ENCODE assay signal across 5 cellular contexts in the genomic region with DNA sequence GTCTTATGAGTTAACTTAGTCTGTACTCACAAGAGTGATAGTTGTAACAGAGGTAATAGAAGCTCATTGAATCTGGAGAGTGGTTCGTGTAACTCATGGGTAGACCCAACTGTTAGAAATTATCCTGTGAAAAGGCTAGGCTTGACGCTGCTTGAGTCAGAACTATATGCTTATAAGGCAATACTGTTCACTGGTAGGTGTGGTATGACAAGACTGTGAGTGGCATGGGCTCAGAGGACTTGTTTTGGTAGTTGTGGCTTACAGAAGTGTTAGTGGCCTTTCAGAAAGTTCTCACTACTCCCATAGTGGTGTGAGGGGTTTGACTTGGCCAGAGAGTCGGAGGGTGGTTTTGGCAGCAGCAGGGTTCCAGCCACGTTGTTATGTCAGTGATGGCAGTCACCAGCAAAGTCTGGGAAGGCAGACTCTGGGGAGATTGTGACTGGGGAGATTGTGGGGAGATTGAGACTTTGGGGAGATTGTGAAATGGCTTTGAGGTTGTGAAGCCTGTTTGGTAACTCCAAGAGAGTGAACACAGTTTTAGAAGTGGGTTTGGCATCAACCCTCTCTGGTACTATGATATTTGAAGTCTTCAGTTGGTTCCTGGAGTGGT. TPM values are rescaled to one million over a fixed set of nuclear protein-coding genes. Genes with fewer than 3 reads are reported as not detected.
"Had no signal": no experiment of that assay in that cellular context is flagged by ENCODE, and none has a peak within 500 bp of the region (broad histone marks: within the 10 kb centered on the region; RNA-seq: fewer than 3 reads in every experiment).

No MANE protein-coding gene starts in this region.

RNA-seq across cellular contexts. Expression of a gene that starts 48.7 kb away (rescaled TPM):
- total RNA-seq: epithelial cell of proximal tubule, osteocyte, pulmonary artery endothelial cell, skeletal muscle tissue had no signal
- polyA plus RNA-seq: hepatocyte had no signal
